ENCODE assay signal across 8 cellular contexts in the genomic region with DNA sequence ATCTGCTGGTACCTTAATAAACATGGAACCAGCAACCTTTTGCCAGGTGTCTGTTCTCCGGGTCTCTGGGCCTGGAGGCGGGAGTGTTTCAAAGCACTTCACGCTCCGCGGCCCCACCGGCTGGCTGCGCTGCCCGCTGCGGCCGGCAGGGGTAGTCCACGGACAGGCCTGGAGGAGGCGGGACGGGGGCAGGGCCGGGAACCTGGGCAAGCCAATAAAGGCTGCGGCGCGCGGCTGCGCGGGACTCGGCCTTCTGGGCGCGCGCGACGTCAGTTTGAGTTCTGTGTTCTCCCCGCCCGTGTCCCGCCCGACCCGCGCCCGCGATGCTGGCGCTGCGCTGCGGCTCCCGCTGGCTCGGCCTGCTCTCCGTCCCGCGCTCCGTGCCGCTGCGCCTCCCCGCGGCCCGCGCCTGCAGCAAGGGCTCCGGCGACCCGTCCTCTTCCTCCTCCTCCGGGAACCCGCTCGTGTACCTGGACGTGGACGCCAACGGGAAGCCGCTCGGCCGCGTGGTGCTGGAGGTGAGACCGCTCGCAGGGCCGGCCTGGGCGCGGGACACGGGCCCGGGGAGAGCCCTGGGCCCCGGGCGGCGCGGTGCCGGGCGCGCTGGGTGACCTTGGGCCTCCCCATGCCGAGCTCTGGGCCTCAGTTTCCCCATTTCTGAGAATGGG. TPM values are rescaled to one million over a fixed set of nuclear protein-coding genes. Genes with fewer than 3 reads are reported as not detected.
A peak's percentile ranks its signal among the peaks of the same experiment; 100 is the strongest.
DNase-seq lines count a peak whose midpoint lies in the region; ATAC-seq and TF ChIP-seq lines count a peak whose summit lies in the region.

A gene (plus strand): TSS at position 244 of the 668 bp plus-strand sequence. CDS start 80 bp downstream, at position 324.

- in situ Hi-C loops in HAP-1 (cut with MboI; ENCODE audit: low sequenced_read_pairs) = no loop called here

- peak within 1 kb of the TSS; percentile 90 for H3K27ac Mint-ChIP-seq in activated naive CD4-positive, alpha-beta T cell treated with anti-CD3 and anti-CD28 coated beads, Interleukin-2, amount 10 ng/mL, durations not matched to agents 7 days and 5 days

- H3K27me3 Mint-ChIP-seq in activated naive CD4-positive, alpha-beta T cell treated with anti-CD3 and anti-CD28 coated beads, Interleukin-2, amount 10 ng/mL, durations not matched to agents 7 days and 5 days = no peaks in the 10 kb centered on the region

- H3K4me1 ChIP-seq in HAP-1 (peaks cover 12% of the 10 kb centered on the region), gastroesophageal sphincter (peaks cover 0 to 48% (median 17%) of the 10 kb centered on the region in 3 donors)

- WGBS in gastroesophageal sphincter (ENCODE audit: low coverage in 1 of 2), 2 donors = 0% methylated on average over 3 to 6 of the region's 77 CpGs

- no peaks in the 10 kb centered on the region for H3K9me3 ChIP-seq in HAP-1
- no peaks in the 10 kb centered on the region for H3K9me3 ChIP-seq in MG63
- no peaks in the 10 kb centered on the region for H3K9me3 ChIP-seq in gastroesophageal sphincter

- peak within 1 kb of the TSS; percentile 80 for H3K4me3 Mint-ChIP-seq in activated naive CD4-positive, alpha-beta T cell treated with anti-CD3 and anti-CD28 coated beads, Interleukin-2, amount 10 ng/mL, durations not matched to agents 7 days and 5 days

- peak; percentile 93 for ATAC-seq in gastroesophageal sphincter

- CTCF ChIA-PET in activated naive CD4-positive, alpha-beta T cell treated with anti-CD3 and anti-CD28 coated beads, Interleukin-2, amount 10 ng/mL, durations not matched to agents 7 days and 5 days (lab: Charles Lee) = interaction anchor here (0.9 to 5.4 kb wide), 14 partner anchors 12 to 99 kb away, joined by 3 to 40 read pairs (median 4); no protein-coding TSS in a partner anchor

- peak; percentile 80 for DNase-seq in GM04504 (ENCODE audit: low read depth)
- DNase-seq in HAP-1 (ENCODE audit: low spot score in 2 of 2) = peak; percentile 85 to 94
- peak; percentile 92 for DNase-seq in MG63
- DNase-seq in SK-N-DZ (ENCODE audit: low spot score) = peak; percentile 87
- DNase-seq in activated naive CD4-positive, alpha-beta T cell treated with anti-CD3 and anti-CD28 coated beads, Interleukin-2, amount 10 ng/mL, durations not matched to agents 7 days and 5 days = peak; percentile 95
- peak; percentile 51 for DNase-seq in non-pigmented ciliary epithelial cell (ENCODE audit: low read depth)
- peak; percentile 56 to 98 (median 90) for DNase-seq in substantia nigra (lab: John Stamatoyannopoulos, UW)

- H3K27ac ChIP-seq in gastroesophageal sphincter (peak within 1 kb of the TSS; percentile 36 to 92 (median 91)), substantia nigra (ENCODE audit: low read depth, low read length, poor library complexity, severe bottlenecking) (peak within 1 kb of the TSS; percentile 88)

- no peaks in the 10 kb centered on the region for H3K9me3 Mint-ChIP-seq in activated naive CD4-positive, alpha-beta T cell treated with anti-CD3 and anti-CD28 coated beads, Interleukin-2, amount 10 ng/mL, durations not matched to agents 7 days and 5 days

- TF ChIP-seq EP300 in gastroesophageal sphincter (IDR thresholded peaks at IDR 0.05) = no peak

- H3K36me3 Mint-ChIP-seq in activated naive CD4-positive, alpha-beta T cell treated with anti-CD3 and anti-CD28 coated beads, Interleukin-2, amount 10 ng/mL, durations not matched to agents 7 days and 5 days = peaks cover 27% of the 10 kb centered on the region

- H3K27me3 ChIP-seq in HAP-1 (ENCODE audit: low read depth) (no peaks in the 10 kb centered on the region), MG63 (no peaks in the 10 kb centered on the region), gastroesophageal sphincter (no peaks in the 10 kb centered on the region)

- H3K4me3 ChIP-seq in HAP-1 = peak within 1 kb of the TSS; percentile 58
- H3K4me3 ChIP-seq in MG63 = peak within 1 kb of the TSS; percentile 85
- peak within 1 kb of the TSS; percentile 45 to 89 for H3K4me3 ChIP-seq in gastroesophageal sphincter

- peak in 3 of 4 experiments; percentile 98 for TF ChIP-seq CTCF in gastroesophageal sphincter (IDR thresholded peaks at IDR 0.05)

- H3K36me3 ChIP-seq in HAP-1 (replicated peaks) (peaks cover 37% of the 10 kb centered on the region), MG63 (peaks cover 45% of the 10 kb centered on the region), gastroesophageal sphincter (peaks cover 0 to 35% of the 10 kb centered on the region in 2 donors)

- peak; percentile 75 for TF ChIP-seq POLR2A in gastroesophageal sphincter (IDR thresholded peaks at IDR 0.05)

- peaks cover 51% of the 10 kb centered on the region for H3K4me1 Mint-ChIP-seq in activated naive CD4-positive, alpha-beta T cell treated with anti-CD3 and anti-CD28 coated beads, Interleukin-2, amount 10 ng/mL, durations not matched to agents 7 days and 5 days

RNA-seq across cellular contexts. Expression of the gene that starts here (rescaled TPM):
- 42.3 and 53.5 TPM in 2 replicates for total RNA-seq in MG63 (2014; rRNA removed; shearing (Covaris generic); ENCODE audit: low replicate concordance)
- 109 and 110 TPM in 2 replicates for polyA plus RNA-seq in SK-N-DZ (2014; cell fraction: cytosol; rRNA removed)
- polyA plus RNA-seq in SK-N-DZ (2014; cell fraction: nucleus; rRNA removed) = 98.3 and 106 TPM in 2 replicates
- total RNA-seq in gastroesophageal sphincter = 10 to 100 TPM; 16.5 to 38.0 (median 22.8) TPM

Comparison
In these comparisons a context has a peak if more than half of its experiments do, and no peak if none do; other contexts are left out.
1. Peak in every context shown above with its lines: DNase-seq, ATAC-seq, H3K4me3 ChIP-seq and H3K27ac ChIP-seq.